22 cellular contexts compared by ENCODE assay signal in the genomic region with DNA sequence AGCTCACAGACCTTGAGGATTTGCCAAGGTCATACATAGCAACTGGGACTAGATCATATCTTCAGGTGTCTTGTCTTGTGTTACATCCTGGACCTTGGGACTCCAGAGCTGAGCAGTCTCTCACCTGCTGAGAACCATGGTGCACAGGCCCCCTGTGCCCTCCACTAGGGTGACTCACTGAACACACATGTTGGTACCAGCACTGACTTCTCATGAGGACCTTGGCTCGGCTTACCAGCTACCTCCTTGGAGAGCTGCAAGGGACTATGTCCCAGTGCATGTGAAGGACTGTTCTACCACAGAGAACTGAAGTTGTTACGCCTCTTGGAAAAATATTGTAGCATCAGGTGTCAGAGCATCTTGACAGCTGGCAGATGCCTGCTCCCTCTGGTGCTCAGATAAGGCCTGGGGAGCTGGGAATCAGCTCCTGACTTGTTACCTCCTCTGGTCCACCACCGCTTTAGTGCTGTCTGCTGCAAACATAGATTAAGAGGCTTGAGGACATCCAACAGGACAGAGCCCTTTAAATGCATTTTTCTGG.
"Had no signal": no experiment of that assay in that cellular context is flagged by ENCODE, and none has a peak within 500 bp of the region (broad histone marks: within the 10 kb centered on the region; RNA-seq: fewer than 3 reads in every experiment).

No MANE protein-coding gene starts in this region.

- H3K9me3 ChIP-seq: body of pancreas, left lung, mucosa of descending colon, neutrophil, pancreas, tibial artery, uterus had no signal

- H3K27me3 ChIP-seq: body of pancreas, left lung, neutrophil, pancreas, tibial artery, uterus had no signal

- H3K4me1 ChIP-seq: body of pancreas, pancreas, uterus had no signal

- H3K9me3 Mint-ChIP-seq: activated CD8-positive, alpha-beta T cell treated with anti-CD3 and anti-CD28 coated beads for 36 hours; activated naive CD4-positive, alpha-beta T cell treated with anti-CD3 and anti-CD28 coated beads for 36 hours; activated T-cell treated with anti-CD3 and anti-CD28 coated beads, Interleukin-2, amount 50 U/mL, for 4 hours; naive B cell had no signal

- DNase-seq: activated CD4-positive, alpha-beta T cell treated with anti-CD3 and anti-CD28 coated beads for 48 hours; activated CD4-positive, CD25-positive, alpha-beta regulatory T cell; activated CD8-positive, alpha-beta memory T cell treated with anti-CD3 and anti-CD28 coated beads, Interleukin-2, amount 50 U/mL, for 4 hours; activated CD8-positive, alpha-beta T cell treated with anti-CD3 and anti-CD28 coated beads for 36 hours; activated naive CD4-positive, alpha-beta T cell treated with anti-CD3 and anti-CD28 coated beads for 36 hours; activated T-cell treated with anti-CD3 and anti-CD28 coated beads, Interleukin-2, amount 50 U/mL, for 4 hours; body of pancreas; central memory CD4-positive, alpha-beta T cell; erythroblast; left lung; mucosa of descending colon; naive B cell; pancreas; stimulated activated CD4-positive, alpha-beta T cell treated with anti-CD3 and anti-CD28 coated beads, Interleukin-1b, Interleukin-23, amount 100 ng/mL, for 48 hours; stimulated activated naive CD8-positive, alpha-beta T cell treated with anti-CD3 and anti-CD28 coated beads, Interleukin-15, Interleukin-2, amounts not matched to agents 100 U/mL and 50 U/mL, for 24 hours; substantia nigra; T1000; uterus had no signal

- H3K36me3 ChIP-seq: neutrophil, uterus had no signal

- FAIRE-seq: colon, frontal cortex, pancreas had no signal

- H3K27ac Mint-ChIP-seq: activated CD8-positive, alpha-beta T cell treated with anti-CD3 and anti-CD28 coated beads for 36 hours; activated naive CD4-positive, alpha-beta T cell treated with anti-CD3 and anti-CD28 coated beads for 36 hours had no signal

- H3K4me3 ChIP-seq: body of pancreas, left lung, mucosa of descending colon, pancreas, tibial artery, uterus had no signal

- ATAC-seq: activated CD8-positive, alpha-beta T cell treated with anti-CD3 and anti-CD28 coated beads for 36 hours; activated T-cell treated with anti-CD3 and anti-CD28 coated beads, Interleukin-2, amount 50 U/mL, for 4 hours; body of pancreas; left lung; mucosa of descending colon; pancreas; stimulated activated naive CD8-positive, alpha-beta T cell treated with anti-CD3 and anti-CD28 coated beads, Interleukin-15, Interleukin-2, amounts not matched to agents 100 U/mL and 50 U/mL, for 24 hours had no signal

- H3K4me3 Mint-ChIP-seq: activated CD8-positive, alpha-beta T cell treated with anti-CD3 and anti-CD28 coated beads for 36 hours; activated naive CD4-positive, alpha-beta T cell treated with anti-CD3 and anti-CD28 coated beads for 36 hours; activated T-cell treated with anti-CD3 and anti-CD28 coated beads, Interleukin-2, amount 50 U/mL, for 4 hours; naive B cell had no signal

- H3K27ac ChIP-seq: body of pancreas, left lung, neutrophil, pancreas, tibial artery, uterus had no signal

- H3K36me3 Mint-ChIP-seq: naive B cell had no signal

- H3K27me3 Mint-ChIP-seq: activated CD8-positive, alpha-beta T cell treated with anti-CD3 and anti-CD28 coated beads for 36 hours had no signal
